1 cellular context compared by ENCODE assay signal in the genomic region with DNA sequence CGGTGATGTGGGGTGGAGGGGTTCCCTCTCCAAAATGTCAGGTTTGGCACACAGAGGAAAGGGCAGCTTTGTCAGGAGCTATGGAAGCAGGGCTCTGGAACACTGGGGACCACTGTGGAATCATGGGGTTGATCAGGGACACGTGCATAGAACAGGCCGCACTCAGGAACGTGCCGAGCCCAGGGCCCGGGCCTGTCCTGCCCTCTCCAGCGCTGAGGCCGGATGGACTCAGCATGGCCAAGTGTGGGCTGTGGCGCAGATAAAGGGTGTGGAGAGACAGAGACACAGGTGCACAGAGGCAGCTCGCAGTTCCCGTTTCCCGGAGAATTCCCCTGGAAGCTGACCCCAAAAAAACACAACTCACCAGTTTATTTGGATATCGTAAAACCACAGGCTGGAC.
TF ChIP-seq lines count a peak whose summit lies in the region.

No MANE protein-coding gene starts in this region.

TF ChIP-seq in GM23338, 12 proteins besides CTCF, POLR2A, EP300 and RAD21 (continued from another document):
- TF ChIP-seq, protein P1, sequence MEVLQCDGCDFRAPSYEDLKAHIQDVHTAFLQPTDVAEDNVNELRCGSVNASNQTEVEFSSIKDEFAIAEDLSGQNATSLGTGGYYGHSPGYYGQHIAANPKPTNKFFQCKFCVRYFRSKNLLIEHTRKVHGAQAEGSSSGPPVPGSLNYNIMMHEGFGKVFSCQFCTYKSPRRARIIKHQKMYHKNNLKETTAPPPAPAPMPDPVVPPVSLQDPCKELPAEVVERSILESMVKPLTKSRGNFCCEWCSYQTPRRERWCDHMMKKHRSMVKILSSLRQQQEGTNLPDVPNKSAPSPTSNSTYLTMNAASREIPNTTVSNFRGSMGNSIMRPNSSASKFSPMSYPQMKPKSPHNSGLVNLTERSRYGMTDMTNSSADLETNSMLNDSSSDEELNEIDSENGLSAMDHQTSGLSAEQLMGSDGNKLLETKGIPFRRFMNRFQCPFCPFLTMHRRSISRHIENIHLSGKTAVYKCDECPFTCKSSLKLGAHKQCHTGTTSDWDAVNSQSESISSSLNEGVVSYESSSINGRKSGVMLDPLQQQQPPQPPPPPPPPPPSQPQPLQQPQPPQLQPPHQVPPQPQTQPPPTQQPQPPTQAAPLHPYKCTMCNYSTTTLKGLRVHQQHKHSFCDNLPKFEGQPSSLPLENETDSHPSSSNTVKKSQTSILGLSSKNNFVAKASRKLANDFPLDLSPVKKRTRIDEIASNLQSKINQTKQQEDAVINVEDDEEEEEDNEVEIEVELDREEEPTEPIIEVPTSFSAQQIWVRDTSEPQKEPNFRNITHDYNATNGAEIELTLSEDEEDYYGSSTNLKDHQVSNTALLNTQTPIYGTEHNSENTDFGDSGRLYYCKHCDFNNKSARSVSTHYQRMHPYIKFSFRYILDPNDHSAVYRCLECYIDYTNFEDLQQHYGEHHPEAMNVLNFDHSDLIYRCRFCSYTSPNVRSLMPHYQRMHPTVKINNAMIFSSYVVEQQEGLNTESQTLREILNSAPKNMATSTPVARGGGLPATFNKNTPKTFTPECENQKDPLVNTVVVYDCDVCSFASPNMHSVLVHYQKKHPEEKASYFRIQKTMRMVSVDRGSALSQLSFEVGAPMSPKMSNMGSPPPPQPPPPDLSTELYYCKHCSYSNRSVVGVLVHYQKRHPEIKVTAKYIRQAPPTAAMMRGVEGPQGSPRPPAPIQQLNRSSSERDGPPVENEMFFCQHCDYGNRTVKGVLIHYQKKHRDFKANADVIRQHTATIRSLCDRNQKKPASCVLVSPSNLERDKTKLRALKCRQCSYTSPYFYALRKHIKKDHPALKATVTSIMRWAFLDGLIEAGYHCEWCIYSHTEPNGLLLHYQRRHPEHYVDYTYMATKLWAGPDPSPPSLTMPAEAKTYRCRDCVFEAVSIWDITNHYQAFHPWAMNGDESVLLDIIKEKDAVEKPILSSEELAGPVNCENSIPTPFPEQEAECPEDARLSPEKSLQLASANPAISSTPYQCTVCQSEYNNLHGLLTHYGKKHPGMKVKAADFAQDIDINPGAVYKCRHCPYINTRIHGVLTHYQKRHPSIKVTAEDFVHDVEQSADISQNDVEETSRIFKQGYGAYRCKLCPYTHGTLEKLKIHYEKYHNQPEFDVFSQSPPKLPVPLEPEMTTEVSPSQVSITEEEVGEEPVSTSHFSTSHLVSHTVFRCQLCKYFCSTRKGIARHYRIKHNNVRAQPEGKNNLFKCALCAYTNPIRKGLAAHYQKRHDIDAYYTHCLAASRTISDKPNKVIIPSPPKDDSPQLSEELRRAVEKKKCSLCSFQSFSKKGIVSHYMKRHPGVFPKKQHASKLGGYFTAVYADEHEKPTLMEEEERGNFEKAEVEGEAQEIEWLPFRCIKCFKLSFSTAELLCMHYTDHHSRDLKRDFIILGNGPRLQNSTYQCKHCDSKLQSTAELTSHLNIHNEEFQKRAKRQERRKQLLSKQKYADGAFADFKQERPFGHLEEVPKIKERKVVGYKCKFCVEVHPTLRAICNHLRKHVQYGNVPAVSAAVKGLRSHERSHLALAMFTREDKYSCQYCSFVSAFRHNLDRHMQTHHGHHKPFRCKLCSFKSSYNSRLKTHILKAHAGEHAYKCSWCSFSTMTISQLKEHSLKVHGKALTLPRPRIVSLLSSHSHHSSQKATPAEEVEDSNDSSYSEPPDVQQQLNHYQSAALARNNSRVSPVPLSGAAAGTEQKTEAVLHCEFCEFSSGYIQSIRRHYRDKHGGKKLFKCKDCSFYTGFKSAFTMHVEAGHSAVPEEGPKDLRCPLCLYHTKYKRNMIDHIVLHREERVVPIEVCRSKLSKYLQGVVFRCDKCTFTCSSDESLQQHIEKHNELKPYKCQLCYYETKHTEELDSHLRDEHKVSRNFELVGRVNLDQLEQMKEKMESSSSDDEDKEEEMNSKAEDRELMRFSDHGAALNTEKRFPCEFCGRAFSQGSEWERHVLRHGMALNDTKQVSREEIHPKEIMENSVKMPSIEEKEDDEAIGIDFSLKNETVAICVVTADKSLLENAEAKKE (CRISPR knock-in tag; IDR thresholded peaks at IDR 0.05): no peak
- TF ChIP-seq CREB1 (CRISPR knock-in tag; IDR thresholded peaks at IDR 0.05; ENCODE audit: low read depth) (no peak), EZH2 (IDR thresholded peaks at IDR 0.05; ENCODE audit: low read depth, unreplicated experiment) (no peak), JUNB (IDR thresholded peaks at IDR 0.05; ENCODE audit: unreplicated experiment) (no peak)
- TF ChIP-seq, protein P2, sequence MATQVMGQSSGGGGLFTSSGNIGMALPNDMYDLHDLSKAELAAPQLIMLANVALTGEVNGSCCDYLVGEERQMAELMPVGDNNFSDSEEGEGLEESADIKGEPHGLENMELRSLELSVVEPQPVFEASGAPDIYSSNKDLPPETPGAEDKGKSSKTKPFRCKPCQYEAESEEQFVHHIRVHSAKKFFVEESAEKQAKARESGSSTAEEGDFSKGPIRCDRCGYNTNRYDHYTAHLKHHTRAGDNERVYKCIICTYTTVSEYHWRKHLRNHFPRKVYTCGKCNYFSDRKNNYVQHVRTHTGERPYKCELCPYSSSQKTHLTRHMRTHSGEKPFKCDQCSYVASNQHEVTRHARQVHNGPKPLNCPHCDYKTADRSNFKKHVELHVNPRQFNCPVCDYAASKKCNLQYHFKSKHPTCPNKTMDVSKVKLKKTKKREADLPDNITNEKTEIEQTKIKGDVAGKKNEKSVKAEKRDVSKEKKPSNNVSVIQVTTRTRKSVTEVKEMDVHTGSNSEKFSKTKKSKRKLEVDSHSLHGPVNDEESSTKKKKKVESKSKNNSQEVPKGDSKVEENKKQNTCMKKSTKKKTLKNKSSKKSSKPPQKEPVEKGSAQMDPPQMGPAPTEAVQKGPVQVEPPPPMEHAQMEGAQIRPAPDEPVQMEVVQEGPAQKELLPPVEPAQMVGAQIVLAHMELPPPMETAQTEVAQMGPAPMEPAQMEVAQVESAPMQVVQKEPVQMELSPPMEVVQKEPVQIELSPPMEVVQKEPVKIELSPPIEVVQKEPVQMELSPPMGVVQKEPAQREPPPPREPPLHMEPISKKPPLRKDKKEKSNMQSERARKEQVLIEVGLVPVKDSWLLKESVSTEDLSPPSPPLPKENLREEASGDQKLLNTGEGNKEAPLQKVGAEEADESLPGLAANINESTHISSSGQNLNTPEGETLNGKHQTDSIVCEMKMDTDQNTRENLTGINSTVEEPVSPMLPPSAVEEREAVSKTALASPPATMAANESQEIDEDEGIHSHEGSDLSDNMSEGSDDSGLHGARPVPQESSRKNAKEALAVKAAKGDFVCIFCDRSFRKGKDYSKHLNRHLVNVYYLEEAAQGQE (IDR thresholded peaks at IDR 0.05; ENCODE audit: unreplicated experiment): no peak
TF ChIP-seq in GM23338: peak in this region for 0.
